ENCODE assay signal across 8 cellular contexts in the genomic region with DNA sequence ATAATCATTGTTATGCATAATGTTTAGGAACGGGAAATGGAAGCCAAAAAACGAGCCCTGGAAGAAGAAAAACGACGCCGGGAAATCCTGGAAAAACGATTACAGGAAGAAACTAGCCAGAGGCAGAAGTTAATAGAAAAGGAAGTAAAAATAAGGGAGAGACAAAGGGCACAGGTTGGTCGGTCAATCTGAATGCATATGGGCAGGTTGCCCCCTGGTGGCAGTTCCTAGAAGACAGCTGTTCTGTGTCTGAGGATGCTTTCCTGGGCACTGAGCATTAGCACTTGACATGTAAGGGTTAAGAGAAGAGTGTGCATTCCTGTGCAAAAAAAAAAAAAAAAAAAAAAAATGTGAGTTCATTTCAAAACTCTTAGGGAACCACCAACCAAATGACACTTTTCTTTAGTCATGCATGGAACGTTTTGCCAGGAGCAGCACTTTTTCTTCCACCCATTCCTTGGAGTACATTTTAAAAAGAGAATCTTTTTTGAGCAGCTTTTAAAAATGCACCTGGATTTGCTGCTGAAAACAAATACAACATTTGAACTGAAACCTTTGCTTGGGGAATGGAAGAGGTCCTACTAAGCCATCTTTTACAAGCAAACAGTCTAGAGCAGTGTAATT. TPM values are rescaled to one million over a fixed set of nuclear protein-coding genes. Genes with fewer than 3 reads are reported as not detected.
A peak's percentile ranks its signal among the peaks of the same experiment; 100 is the strongest.
DNase-seq lines count a peak whose midpoint lies in the region; ATAC-seq and TF ChIP-seq lines count a peak whose summit lies in the region.

No MANE protein-coding gene starts in this region.

- in situ Hi-C loops in astrocyte of the spinal cord (cut with HindIII; ENCODE audit: low sequenced_read_pairs), result loop anchor here (25.0 kb wide), 1 partner anchor 230 kb away; no protein-coding TSS in a partner anchor

- 20% methylated on average over 8 of the region's 8 CpGs for WGBS in smooth muscle cell (ENCODE audit: low lambda C conversion rate)

- no peak overlapping the region for H2AFZ ChIP-seq in smooth muscle cell (ENCODE audit: low read depth)

- no peak overlapping the region for H3K27ac ChIP-seq in smooth muscle cell (ENCODE audit: low read depth)

- peak; percentile 93 for ATAC-seq in GM18508 (IDR thresholded peaks at IDR 0.05; ENCODE audit: insufficient read depth, unreplicated experiment)
- peak; percentile 94 for ATAC-seq in HG03025 (IDR thresholded peaks at IDR 0.05; ENCODE audit: low FRiP score, unreplicated experiment)

- H3K4me3 ChIP-seq in astrocyte of the spinal cord (ENCODE audit: low read depth, low read length), result no peak overlapping the region
- H3K4me3 ChIP-seq in smooth muscle cell, result no peak overlapping the region

- peaks cover 7% of the 10 kb centered on the region for H3F3A ChIP-seq in smooth muscle cell (ENCODE audit: low read depth)

- no peaks in the 10 kb centered on the region for H3K9me3 ChIP-seq in smooth muscle cell (replicated peaks; ENCODE audit: low read depth)

- H3K9ac ChIP-seq in smooth muscle cell (ENCODE audit: low read depth), result no peak overlapping the region

- H3K27me3 ChIP-seq in smooth muscle cell (ENCODE audit: low read depth), result no peaks in the 10 kb centered on the region

- no peak overlapping the region for H3K4me2 ChIP-seq in smooth muscle cell

- H3K79me2 ChIP-seq in smooth muscle cell (ENCODE audit: low read depth), result peaks cover 4% of the 10 kb centered on the region

- H4K20me1 ChIP-seq in smooth muscle cell (ENCODE audit: low read depth), result no peaks in the 10 kb centered on the region

- DNase-seq in A172 (ENCODE audit: low spot score), result peak; percentile 88
- DNase-seq in NCI-H2029 treated with DMSO at 0.1 percent for 48 hours (lab: John Stamatoyannopoulos, UW), result peak; percentile 87
- DNase-seq in T1000 (lab: John Stamatoyannopoulos, UW), result peak; percentile 47
- DNase-seq in astrocyte of the spinal cord (ENCODE audit: low read depth, low spot score), result peak; percentile 79
- DNase-seq in iPS DF 4.7 (ENCODE audit: extremely low read depth, low spot score), result peak; percentile 82
- peak; percentile 11 for DNase-seq in smooth muscle cell (lab: John Stamatoyannopoulos, UW; ENCODE audit: unreplicated experiment)

- H3K36me3 ChIP-seq in smooth muscle cell (ENCODE audit: low read depth), result peaks cover 17% of the 10 kb centered on the region

- peak; percentile 83 for TF ChIP-seq CTCF in astrocyte of the spinal cord (IDR thresholded peaks at IDR 0.05; ENCODE audit: low read depth, low read length)
- peak; percentile 86 for TF ChIP-seq CTCF in smooth muscle cell (IDR thresholded peaks at IDR 0.05; ENCODE audit: borderline replicate concordance, insufficient read depth, poor library complexity, severe bottlenecking)

- H3K4me1 ChIP-seq in smooth muscle cell (ENCODE audit: low read depth), result peaks cover 4% of the 10 kb centered on the region

RNA-seq across cellular contexts. Expression of a gene that starts 11.1 kb away (rescaled TPM):
- 71.4 and 91.0 TPM in 2 replicates for total RNA-seq in A172 (2014; rRNA removed; shearing (Covaris generic))
- total RNA-seq in smooth muscle cell, result 44.9 and 69.1 TPM in 2 replicates
- 39.2 and 44.1 TPM in 2 replicates for polyA plus RNA-seq in smooth muscle cell

RNA-seq across cellular contexts. Expression of a gene that starts 31.0 kb away (rescaled TPM):
- not detected in 2 replicates for total RNA-seq in A172 (2014; rRNA removed; shearing (Covaris generic))
- total RNA-seq in smooth muscle cell, result 1.5 and 2.1 TPM in 2 replicates
- 0.97 and 2.5 TPM in 2 replicates for polyA plus RNA-seq in smooth muscle cell

Comparison
In these comparisons a context has a peak if more than half of its experiments do, and no peak if none do; other contexts are left out.
1. DNase-seq: peak in every context shown above with its lines; median percentile 88 in A172; 87 in NCI-H2029 treated with DMSO at 0.1 percent for 48 hours; 82 in iPS DF 4.7; 79 in astrocyte of the spinal cord; 47 in T1000; 11 in smooth muscle cell.